In genomic region chr4:85579942-85580341, GRCh38 we compare ENCODE assay signal across 24 cellular contexts.
DNase-seq lines count a peak whose midpoint lies in the region; ATAC-seq, FAIRE-seq and TF ChIP-seq lines count a peak whose summit lies in the region.
"Had no signal": no experiment of that assay in that cellular context is flagged by ENCODE, and none has a peak within 500 bp of the region (broad histone marks: within the 10 kb centered on the region; RNA-seq: fewer than 3 reads in every experiment).

No MANE protein-coding gene starts in this region.

- H3K4me1 Mint-ChIP-seq in astrocyte (ENCODE audit: low read depth, unreplicated experiment), result no peaks in the 10 kb centered on the region
- H3K4me1 Mint-ChIP-seq in CD14-positive monocyte, result no peaks in the 10 kb centered on the region
- H3K4me1 Mint-ChIP-seq in activated CD4-positive, alpha-beta T cell treated with anti-CD3 and anti-CD28 coated beads, Interleukin-2, amount 10 ng/mL, durations not matched to agents 7 days and 5 days, result no peaks in the 10 kb centered on the region
- H3K4me1 Mint-ChIP-seq: CD8-positive, alpha-beta memory T cell had no signal

- H4K20me1 ChIP-seq in OCI-LY3 (ENCODE audit: insufficient read depth, low read length), result no peaks in the 10 kb centered on the region
- no peaks in the 10 kb centered on the region for H4K20me1 ChIP-seq in astrocyte (ENCODE audit: insufficient read depth, low read length)
- H4K20me1 ChIP-seq in K562 (replicated peaks; ENCODE audit: control insufficient read depth, insufficient read depth, low read length), result no peaks in the 10 kb centered on the region
- H4K20me1 ChIP-seq: BLaER1 had no signal

- peaks cover 18% of the 10 kb centered on the region for H3K36me3 ChIP-seq in OCI-LY3 (replicated peaks; ENCODE audit: low read depth, low read length)
- H3K36me3 ChIP-seq in astrocyte (ENCODE audit: insufficient read depth, low read length), result no peaks in the 10 kb centered on the region
- no peaks in the 10 kb centered on the region for H3K36me3 ChIP-seq in K562 (ENCODE audit: control insufficient read depth, insufficient read depth, low read length)
- H3K36me3 ChIP-seq: BE2C, BLaER1 had no signal

- no TSS peak for BruUV-seq in K562 (replicated peaks; lab: Mats Ljungman, UMichigan)

- DNase-seq in astrocyte (ENCODE audit: low read depth) (no peak), K562 (ENCODE audit: extremely low read depth in 1 of 4, low spot score in 3 of 4) (peak in 1 of 4 experiments; percentile 40), cerebellar cortex (ENCODE audit: low spot score) (no peak), CD14-positive monocyte (ENCODE audit: low spot score) (no peak)
- no peak for DNase-seq in activated CD4-positive, alpha-beta T cell treated with anti-CD3 and anti-CD28 coated beads, Interleukin-2, amount 10 ng/mL, durations not matched to agents 7 days and 5 days
- DNase-seq: 8988T; ACHN; BE2C; C1 segment of cervical spinal cord; CD4-positive, alpha-beta T cell; CD8-positive, alpha-beta memory T cell; COR-L47; DMS 273 treated with DMSO at 0.1 percent for 48 hours; DMS153; DMS53; DMS79; DND-41; EL; GDM1 had no signal

- CTCF ChIA-PET in K562 (lab: Yijun Ruan, JAX; ENCODE audit: low intra/inter-chr PET ratio), result no interaction called here
- CTCF ChIA-PET in activated CD4-positive, alpha-beta T cell treated with anti-CD3 and anti-CD28 coated beads, Interleukin-2, amount 10 ng/mL, durations not matched to agents 7 days and 5 days (lab: Charles Lee), result no interaction called here

- no peak for TF ChIP-seq CTCF in OCI-LY3 (IDR thresholded peaks at IDR 0.05; ENCODE audit: low read depth, low read length)
- TF ChIP-seq CTCF in astrocyte (IDR thresholded peaks at IDR 0.05; ENCODE audit: insufficient read depth, low read depth, low read length), result no peak
- no peak for TF ChIP-seq CTCF in K562 (IDR thresholded peaks at IDR 0.05 in 2 of 3, conservative IDR thresholded peaks at IDR 0.05 in 1 of 3; ENCODE audit: insufficient read depth in 2 of 3, low read depth in 1 of 3, low read length in 3 of 3)
- no peak for TF ChIP-seq CTCF in CD14-positive monocyte (IDR thresholded peaks at IDR 0.05)

- H3K27ac ChIP-seq in OCI-LY3 (ENCODE audit: low read length) (peak overlapping the region; percentile 24; the same call in 1 of the 2 replicates), astrocyte (ENCODE audit: low read depth, low read length) (no peak overlapping the region), K562 (ENCODE audit: extremely low read depth, low read depth, low read length) (peak overlapping the region; percentile 67)
- H3K27ac ChIP-seq: BLaER1 had no signal

- H3K27me3 Mint-ChIP-seq in astrocyte (ENCODE audit: low read depth, unreplicated experiment), result no peaks in the 10 kb centered on the region
- H3K27me3 Mint-ChIP-seq in CD14-positive monocyte (ENCODE audit: low read depth in 3 of 3), result peaks cover 0 to 1% (median 0%) of the 10 kb centered on the region in 3 donors
- no peaks in the 10 kb centered on the region for H3K27me3 Mint-ChIP-seq in activated CD4-positive, alpha-beta T cell treated with anti-CD3 and anti-CD28 coated beads, Interleukin-2, amount 10 ng/mL, durations not matched to agents 7 days and 5 days
- H3K27me3 Mint-ChIP-seq: CD4-positive, alpha-beta T cell; CD8-positive, alpha-beta memory T cell had no signal

- H3K36me3 Mint-ChIP-seq in astrocyte (ENCODE audit: low read depth, unreplicated experiment) (no peaks in the 10 kb centered on the region), CD14-positive monocyte (peaks cover 21 to 23% of the 10 kb centered on the region in 2 donors)
- H3K36me3 Mint-ChIP-seq in activated CD4-positive, alpha-beta T cell treated with anti-CD3 and anti-CD28 coated beads, Interleukin-2, amount 10 ng/mL, durations not matched to agents 7 days and 5 days (ENCODE audit: low read depth), result no peaks in the 10 kb centered on the region
- H3K36me3 Mint-ChIP-seq: CD8-positive, alpha-beta memory T cell had no signal

- H3K4me2 ChIP-seq in OCI-LY3 (ENCODE audit: low read length) (peak overlapping the region; percentile 46), astrocyte (ENCODE audit: low read length) (no peak overlapping the region), K562 (ENCODE audit: insufficient read depth, low read length) (peak overlapping the region; percentile 68)
- H3K4me2 ChIP-seq: BLaER1 had no signal

- peak; percentile 42 for ATAC-seq in K562

- POLR2A ChIA-PET in K562 (lab: Yijun Ruan, JAX), result no interaction called here
- POLR2A ChIA-PET in activated CD4-positive, alpha-beta T cell treated with anti-CD3 and anti-CD28 coated beads, Interleukin-2, amount 10 ng/mL, durations not matched to agents 7 days and 5 days (lab: Charles Lee), result no interaction called here

- no peak for TF ChIP-seq POLR2A in K562 (conservative IDR thresholded peaks at IDR 0.05)

- H3K79me2 ChIP-seq in OCI-LY3 (ENCODE audit: low read length) (peaks cover 22% of the 10 kb centered on the region), astrocyte (ENCODE audit: insufficient read depth, low read length) (no peaks in the 10 kb centered on the region), K562 (ENCODE audit: control insufficient read depth, insufficient read depth, low read length) (peaks cover 71% of the 10 kb centered on the region)

- H3K9me3 ChIP-seq in OCI-LY3 (ENCODE audit: insufficient read depth, low read length) (no peaks in the 10 kb centered on the region), astrocyte (ENCODE audit: insufficient read depth, low read depth, low read length) (no peaks in the 10 kb centered on the region), K562 (replicated peaks; ENCODE audit: control insufficient read depth, insufficient read depth, low read depth, low read length) (no peaks in the 10 kb centered on the region)
- H3K9me3 ChIP-seq: BE2C, BLaER1 had no signal

- TF ChIP-seq RAD21 in K562 (CRISPR knock-in tag; conservative IDR thresholded peaks at IDR 0.05 in 1 of 2, IDR thresholded peaks at IDR 0.05 in 1 of 2), result no peak

- H3K4me1 ChIP-seq in OCI-LY3 (ENCODE audit: low read length), result peaks cover 18% of the 10 kb centered on the region
- H3K4me1 ChIP-seq in astrocyte (ENCODE audit: insufficient read depth, low read length), result no peaks in the 10 kb centered on the region
- peaks cover 0 to 9% of the 10 kb centered on the region in 2 experiments; a peak in 3 of 5 replicates for H3K4me1 ChIP-seq in K562 (replicated peaks in 1 of 2; ENCODE audit: control insufficient read depth in 2 of 2, insufficient read depth in 2 of 2, low read length in 2 of 2)
- H3K4me1 ChIP-seq: BE2C, BLaER1 had no signal

- TF ChIP-seq EP300 in K562 (IDR thresholded peaks at IDR 0.05; ENCODE audit: low read length), result no peak

- peak; percentile 9 for FAIRE-seq in astrocyte (lab: Jason Lieb, UNC)
- FAIRE-seq in K562 (lab: Jason Lieb, UNC), result no peak
- FAIRE-seq: A204.1, GM12891, GM19239 had no signal

- WGBS in K562 (ENCODE audit: insufficient coverage, low coverage, missing lambda C conversion rate), result 8% methylated on average over 2 of the region's 2 CpGs

- no peaks in the 10 kb centered on the region for H3K9me1 ChIP-seq in K562 (ENCODE audit: control insufficient read depth, insufficient read depth, low read length)

- no peak overlapping the region for H3K9ac ChIP-seq in OCI-LY3 (ENCODE audit: low read length)
- no peak overlapping the region for H3K9ac ChIP-seq in astrocyte (ENCODE audit: low read length)
- H3K9ac ChIP-seq in K562 (ENCODE audit: insufficient read depth in 1 of 2, low read depth in 2 of 2, low read length in 2 of 2), result peak overlapping the region in 1 of 2 experiments; percentile 27; a peak in 1 of 4 replicates
- H3K9ac ChIP-seq: BLaER1 had no signal

- intact Hi-C loops in K562 (cut with micrococcal nuclease) (loop anchor here (5.0 kb wide), 2 partner anchors 147 to 162 kb away; no protein-coding TSS in a partner anchor), CD14-positive monocyte (cut with micrococcal nuclease) (no loop called here)

- in situ Hi-C loops in K562 (cut with MboI), result loop anchor here (10.0 kb wide), 1 partner anchor 145 kb away; no protein-coding TSS in a partner anchor

- H3K27ac Mint-ChIP-seq in astrocyte (ENCODE audit: unreplicated experiment), result no peak overlapping the region
- H3K27ac Mint-ChIP-seq in CD14-positive monocyte, result no peak overlapping the region
- H3K27ac Mint-ChIP-seq in activated CD4-positive, alpha-beta T cell treated with anti-CD3 and anti-CD28 coated beads, Interleukin-2, amount 10 ng/mL, durations not matched to agents 7 days and 5 days, result no peak overlapping the region
- H3K27ac Mint-ChIP-seq: CD4-positive, alpha-beta T cell; CD8-positive, alpha-beta memory T cell had no signal

- no peak overlapping the region for H3K4me3 ChIP-seq in OCI-LY3 (ENCODE audit: low read length)
- H3K4me3 ChIP-seq in astrocyte (ENCODE audit: insufficient read depth, low read depth, low read length), result no peak overlapping the region
- H3K4me3 ChIP-seq in K562, result no peak overlapping the region; the same call in 1 of the 2 replicates
- H3K4me3 ChIP-seq: BLaER1 had no signal

- H3K9me3 Mint-ChIP-seq in astrocyte (ENCODE audit: unreplicated experiment), result no peaks in the 10 kb centered on the region
- H3K9me3 Mint-ChIP-seq in CD14-positive monocyte, result peaks cover 0 to 3% (median 2%) of the 10 kb centered on the region in 7 donors
- no peaks in the 10 kb centered on the region for H3K9me3 Mint-ChIP-seq in activated CD4-positive, alpha-beta T cell treated with anti-CD3 and anti-CD28 coated beads, Interleukin-2, amount 10 ng/mL, durations not matched to agents 7 days and 5 days

- H3K27me3 ChIP-seq in OCI-LY3 (ENCODE audit: low read depth, low read length) (no peaks in the 10 kb centered on the region), astrocyte (ENCODE audit: insufficient read depth, low read length) (no peaks in the 10 kb centered on the region), K562 (ENCODE audit: control insufficient read depth in 2 of 2, insufficient read depth in 2 of 2, low read length in 2 of 2) (no peaks in the 10 kb centered on the region)
- H3K27me3 ChIP-seq: BE2C, BLaER1 had no signal

- H2AFZ ChIP-seq in OCI-LY3 (ENCODE audit: low read depth, low read length) (no peak overlapping the region), astrocyte (ENCODE audit: low read depth, low read length) (no peak overlapping the region), K562 (ENCODE audit: low read depth, low read length) (peak overlapping the region; percentile 35)

- H3K4me3 Mint-ChIP-seq in astrocyte (ENCODE audit: unreplicated experiment) (no peak overlapping the region), CD14-positive monocyte (no peak overlapping the region)
- H3K4me3 Mint-ChIP-seq in activated CD4-positive, alpha-beta T cell treated with anti-CD3 and anti-CD28 coated beads, Interleukin-2, amount 10 ng/mL, durations not matched to agents 7 days and 5 days, result no peak overlapping the region
- H3K4me3 Mint-ChIP-seq: CD4-positive, alpha-beta T cell; CD8-positive, alpha-beta memory T cell had no signal
